9 cellular contexts compared by ENCODE assay signal in genomic region chr6:158290659-158291058, GRCh38. TPM values are rescaled to one million over a fixed set of nuclear protein-coding genes. Genes with fewer than 3 reads are reported as not detected.
DNase-seq lines count a peak whose midpoint lies in the region; ATAC-seq lines count a peak whose summit lies in the region.
"Had no signal": no experiment of that assay in that cellular context is flagged by ENCODE, and none has a peak within 500 bp of the region (broad histone marks: within the 10 kb centered on the region; RNA-seq: fewer than 3 reads in every experiment).

No MANE protein-coding gene starts in this region.

- H3K27ac Mint-ChIP-seq in T-helper 2 cell treated with Interferon-gamma antibody and Interleukin-4, amounts not matched to agents 5 μg/mL and 100 μg/mL, for 36 hours = peak overlapping the region; percentile 99
- H3K27ac Mint-ChIP-seq: dendritic cell treated with granulocyte-macrophage colony-stimulating factor and Interleukin-4, amounts not matched to agents 40 ng/mL and 50 ng/mL, for 4 days had no signal

- DNase-seq in T-helper 2 cell treated with Interferon-gamma antibody and Interleukin-4, amounts not matched to agents 5 μg/mL and 100 μg/mL, for 36 hours (ENCODE audit: low spot score) = peak; percentile 48
- no peak for DNase-seq in NCI-H1694 treated with DMSO at 0.1 percent for 48 hours (lab: John Stamatoyannopoulos, UW)
- no peak for DNase-seq in SK-N-DZ (ENCODE audit: low spot score)
- no peak for DNase-seq in hypothalamus (lab: John Stamatoyannopoulos, UW)

- peaks cover 6% of the 10 kb centered on the region for H3K9me3 Mint-ChIP-seq in T-helper 2 cell treated with Interferon-gamma antibody and Interleukin-4, amounts not matched to agents 5 μg/mL and 100 μg/mL, for 36 hours

- peak overlapping the region; percentile 92 for H3K4me3 Mint-ChIP-seq in T-helper 2 cell treated with Interferon-gamma antibody and Interleukin-4, amounts not matched to agents 5 μg/mL and 100 μg/mL, for 36 hours
- H3K4me3 Mint-ChIP-seq: dendritic cell treated with granulocyte-macrophage colony-stimulating factor and Interleukin-4, amounts not matched to agents 40 ng/mL and 50 ng/mL, for 4 days had no signal

- ATAC-seq in GM18508 (IDR thresholded peaks at IDR 0.05; ENCODE audit: insufficient read depth, unreplicated experiment) (peak; percentile 63), HG02885 (IDR thresholded peaks at IDR 0.05; ENCODE audit: poor library complexity, unreplicated experiment) (peak; percentile 85), esophagus mucosa (peak; percentile 65)

- H3K36me3 Mint-ChIP-seq in T-helper 2 cell treated with Interferon-gamma antibody and Interleukin-4, amounts not matched to agents 5 μg/mL and 100 μg/mL, for 36 hours (ENCODE audit: low read depth) = peaks cover 16% of the 10 kb centered on the region

- H3K4me1 Mint-ChIP-seq in T-helper 2 cell treated with Interferon-gamma antibody and Interleukin-4, amounts not matched to agents 5 μg/mL and 100 μg/mL, for 36 hours (ENCODE audit: low read depth) = peaks cover 46% of the 10 kb centered on the region

- peak overlapping the region; percentile 28 for H3K27ac ChIP-seq in temporal lobe (ENCODE audit: low read depth, low read length)

- H3K27me3 Mint-ChIP-seq in T-helper 2 cell treated with Interferon-gamma antibody and Interleukin-4, amounts not matched to agents 5 μg/mL and 100 μg/mL, for 36 hours (ENCODE audit: low read depth) = no peaks in the 10 kb centered on the region
- H3K27me3 Mint-ChIP-seq: dendritic cell treated with granulocyte-macrophage colony-stimulating factor and Interleukin-4, amounts not matched to agents 40 ng/mL and 50 ng/mL, for 4 days had no signal

RNA-seq across cellular contexts. Expression of gene TULP4, which starts 21.6 kb away (rescaled TPM):
- total RNA-seq in esophagus mucosa = 35.6 TPM
- 769 TPM for total RNA-seq in temporal lobe
- 18.8 and 20.9 TPM in 2 replicates for polyA plus RNA-seq in SK-N-DZ (2014; cell fraction: cytosol; rRNA removed)
- polyA plus RNA-seq in SK-N-DZ (2014; cell fraction: nucleus; rRNA removed) = 9.8 and 20.4 TPM in 2 replicates

Comparison
In these comparisons a context has a peak if more than half of its experiments do, and no peak if none do; other contexts are left out.
1. RNA of gene TULP4, which starts 21.6 kb away (total RNA-seq): 769 TPM in temporal lobe (single experiment); 35.6 TPM in esophagus mucosa (single experiment); every median in the first group is over 10 times any median in the second.
2. Peak in every context shown above with its lines, with median percentiles within 50 percentile points of each other: ATAC-seq.